Comparison of ENCODE assay signal across 9 cellular contexts in the genomic region with DNA sequence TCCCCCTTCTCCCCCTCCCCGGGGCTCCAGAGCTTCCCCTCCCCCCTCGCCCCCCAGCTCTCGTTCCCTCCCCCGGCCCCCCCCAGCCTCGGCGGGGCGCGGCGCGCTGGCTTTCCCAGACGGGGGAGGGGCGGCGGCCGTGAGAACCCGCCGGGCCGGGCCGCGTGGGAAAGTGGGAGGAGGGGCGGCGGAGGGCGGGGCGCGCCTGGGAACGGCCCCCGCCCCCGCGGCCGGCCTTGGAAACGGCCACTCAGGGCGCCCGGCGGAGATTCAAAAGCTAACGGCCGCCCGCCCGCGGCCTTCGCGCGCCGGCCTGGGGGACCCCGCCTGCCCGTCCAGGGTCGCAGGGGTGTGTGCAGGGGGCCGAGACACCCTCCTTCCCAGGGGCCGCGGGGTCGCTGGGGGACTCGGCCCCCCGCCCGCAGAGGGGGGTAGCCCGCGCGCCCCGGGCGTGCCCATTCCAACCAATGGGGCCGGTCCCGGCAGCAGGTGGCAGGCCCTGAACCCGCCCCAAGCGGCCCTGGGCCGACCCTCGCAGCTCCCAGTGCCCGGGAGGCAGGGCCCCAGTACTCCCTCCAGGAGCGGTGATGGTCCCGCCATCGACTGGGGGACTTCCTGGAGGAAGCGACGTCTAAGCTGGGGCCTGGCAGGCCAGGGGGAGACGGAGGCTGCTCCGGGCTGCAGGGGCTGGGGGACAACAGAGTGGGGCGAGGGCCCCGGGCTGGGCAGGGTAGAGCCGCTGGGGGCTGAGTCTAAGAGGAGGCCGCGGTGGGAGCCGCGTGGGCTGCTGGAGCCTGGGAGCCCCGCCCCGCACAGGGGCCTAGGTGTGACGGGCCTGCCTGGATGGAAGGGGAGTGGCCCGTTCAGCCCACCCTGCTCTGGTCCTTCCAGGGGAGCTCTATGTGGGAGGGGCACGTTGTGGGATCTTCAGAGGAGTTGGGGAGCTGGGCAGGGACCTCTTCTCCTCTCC. TPM values are rescaled to one million over a fixed set of nuclear protein-coding genes. Genes with fewer than 3 reads are reported as not detected.
A peak's percentile ranks its signal among the peaks of the same experiment; 100 is the strongest.
DNase-seq lines count a peak whose midpoint lies in the region; ATAC-seq, FAIRE-seq and TF ChIP-seq lines count a peak whose summit lies in the region.
"Had no signal": no experiment of that assay in that cellular context is flagged by ENCODE, and none has a peak within 500 bp of the region (broad histone marks: within the 10 kb centered on the region; RNA-seq: fewer than 3 reads in every experiment).

No MANE protein-coding gene starts in this region.

- no peaks in the 10 kb centered on the region for H3K36me3 Mint-ChIP-seq in T-helper 2 cell treated with Interferon-gamma antibody and Interleukin-4, amounts not matched to agents 5 μg/mL and 100 μg/mL, for 36 hours (ENCODE audit: low read depth)
- no peaks in the 10 kb centered on the region for H3K36me3 Mint-ChIP-seq in naive thymus-derived CD4-positive, alpha-beta T cell

- FAIRE-seq in RCC 7860 (lab: Jason Lieb, UNC) = no peak

- peaks cover 9% of the 10 kb centered on the region for H3K4me1 Mint-ChIP-seq in T-helper 2 cell treated with Interferon-gamma antibody and Interleukin-4, amounts not matched to agents 5 μg/mL and 100 μg/mL, for 36 hours (ENCODE audit: low read depth)
- peaks cover 0 to 7% (median 5%) of the 10 kb centered on the region in 7 donors for H3K4me1 Mint-ChIP-seq in naive thymus-derived CD4-positive, alpha-beta T cell

- H3K27me3 ChIP-seq in dorsolateral prefrontal cortex = peaks cover 0 to 19% (median 0%) of the 10 kb centered on the region in 45 donors
- H3K27me3 ChIP-seq in naive thymus-derived CD4-positive, alpha-beta T cell (ENCODE audit: control insufficient read depth in 2 of 2, insufficient read depth in 2 of 2, low read length in 2 of 2) = no peaks in the 10 kb centered on the region

- peak overlapping the region in 17 of 59 donors; percentile 8 to 76 (median 41) for H3K27ac ChIP-seq in dorsolateral prefrontal cortex
- no peak overlapping the region for H3K27ac ChIP-seq in naive thymus-derived CD4-positive, alpha-beta T cell (ENCODE audit: low read depth, low read length)

- no peaks in the 10 kb centered on the region for H3K9me3 ChIP-seq in naive thymus-derived CD4-positive, alpha-beta T cell (ENCODE audit: control insufficient read depth in 2 of 3, low read length in 3 of 3)

- intact Hi-C loops in dorsolateral prefrontal cortex (cut with DNase I) = no loop called here
- intact Hi-C loops in naive thymus-derived CD4-positive, alpha-beta T cell (cut with micrococcal nuclease) = no loop called here

- H3K27me3 Mint-ChIP-seq in T-helper 2 cell treated with Interferon-gamma antibody and Interleukin-4, amounts not matched to agents 5 μg/mL and 100 μg/mL, for 36 hours (ENCODE audit: low read depth) = peaks cover 2% of the 10 kb centered on the region
- peaks cover 0 to 3% (median 0%) of the 10 kb centered on the region in 5 donors for H3K27me3 Mint-ChIP-seq in naive thymus-derived CD4-positive, alpha-beta T cell

- H3K4me1 ChIP-seq in naive thymus-derived CD4-positive, alpha-beta T cell (ENCODE audit: control insufficient read depth in 2 of 2, insufficient read depth in 2 of 2, low read length in 2 of 2) = peaks cover 0 to 10% of the 10 kb centered on the region in 2 donors

- POLR2A ChIA-PET in naive thymus-derived CD4-positive, alpha-beta T cell (lab: Charles Lee) = no interaction called here

- peak overlapping the region in 40 of 59 donors; percentile 1 to 52 (median 28) for H3K4me3 ChIP-seq in dorsolateral prefrontal cortex
- H3K4me3 ChIP-seq in naive thymus-derived CD4-positive, alpha-beta T cell (ENCODE audit: low read length) = no peak overlapping the region

- no peak for DNase-seq in T-helper 2 cell treated with Interferon-gamma antibody and Interleukin-4, amounts not matched to agents 5 μg/mL and 100 μg/mL, for 36 hours (ENCODE audit: low spot score)
- no peak for DNase-seq in T-helper 2 cell
- peak; percentile 21 for DNase-seq in NCI-H510A treated with DMSO at 0.1 percent for 48 hours (lab: John Stamatoyannopoulos, UW)
- peak in 3 of 10 donors; percentile 32 to 42 (median 39) for DNase-seq in dorsolateral prefrontal cortex
- DNase-seq in naive thymus-derived CD4-positive, alpha-beta T cell = peak in 1 of 9 donors; percentile 15
- no peak for DNase-seq in NCI-H128 (lab: John Stamatoyannopoulos, UW; ENCODE audit: unreplicated experiment)
- no peak for DNase-seq in HCEC 1CT
- DNase-seq in RCC 7860 (ENCODE audit: low spot score) = no peak
- DNase-seq: DND-41 had no signal

- no peak overlapping the region for H3K4me3 Mint-ChIP-seq in T-helper 2 cell treated with Interferon-gamma antibody and Interleukin-4, amounts not matched to agents 5 μg/mL and 100 μg/mL, for 36 hours
- peak overlapping the region in 2 of 10 donors; percentile 35 to 63 for H3K4me3 Mint-ChIP-seq in naive thymus-derived CD4-positive, alpha-beta T cell

- CTCF ChIA-PET in naive thymus-derived CD4-positive, alpha-beta T cell (lab: Charles Lee) = no interaction called here

- ATAC-seq in naive thymus-derived CD4-positive, alpha-beta T cell = peak; percentile 12

- H3K36me3 ChIP-seq in naive thymus-derived CD4-positive, alpha-beta T cell (ENCODE audit: control insufficient read depth in 2 of 3, insufficient read depth in 3 of 3, low read length in 3 of 3) = no peaks in the 10 kb centered on the region

- peak overlapping the region; percentile 26 for H3K27ac Mint-ChIP-seq in T-helper 2 cell treated with Interferon-gamma antibody and Interleukin-4, amounts not matched to agents 5 μg/mL and 100 μg/mL, for 36 hours
- H3K27ac Mint-ChIP-seq in naive thymus-derived CD4-positive, alpha-beta T cell = no peak overlapping the region

- H3K9me3 Mint-ChIP-seq in T-helper 2 cell treated with Interferon-gamma antibody and Interleukin-4, amounts not matched to agents 5 μg/mL and 100 μg/mL, for 36 hours = no peaks in the 10 kb centered on the region
- no peaks in the 10 kb centered on the region for H3K9me3 Mint-ChIP-seq in naive thymus-derived CD4-positive, alpha-beta T cell

- TF ChIP-seq CTCF in dorsolateral prefrontal cortex (IDR thresholded peaks at IDR 0.05 in 54 of 56, conservative IDR thresholded peaks at IDR 0.05 in 2 of 56; ENCODE audit: low read depth in 1 of 56, partially characterized antibody in 56 of 56) = no peak

RNA-seq across cellular contexts. Expression of a gene that starts 14.2 kb away (rescaled TPM):
- total RNA-seq in dorsolateral prefrontal cortex = 10 to 100 TPM in 47 of 120 experiments, 1 to 10 TPM in 73; 4.6 to 17.2 (median 9.3) TPM
- 1 to 10 TPM in 3 of 5 experiments, under 1 TPM in 2; 0.70 to 2.7 (median 1.7) TPM for total RNA-seq in naive thymus-derived CD4-positive, alpha-beta T cell
- polyA plus RNA-seq in naive thymus-derived CD4-positive, alpha-beta T cell = not detected

RNA-seq across cellular contexts. Expression of a gene that starts 38.8 kb away (rescaled TPM):
- total RNA-seq in dorsolateral prefrontal cortex = 1 to 10 TPM in 106 of 120 experiments, under 1 TPM in 14; 0.75 to 5.2 (median 1.7) TPM
- 10 to 100 TPM in 2 of 5 experiments, 1 to 10 TPM in 2, under 1 TPM in 1; 0.84 to 16.6 (median 2.3) TPM for total RNA-seq in naive thymus-derived CD4-positive, alpha-beta T cell
- polyA plus RNA-seq in naive thymus-derived CD4-positive, alpha-beta T cell = under 1 TPM in 1 of 2 donors, not detected in 1; 0.07 TPM
